ENCODE assay signal across 8 cellular contexts in genomic region chr1:214280386-214281029, GRCh38. TPM values are rescaled to one million over a fixed set of nuclear protein-coding genes. Genes with fewer than 3 reads are reported as not detected.
A peak's percentile ranks its signal among the peaks of the same experiment; 100 is the strongest.
DNase-seq lines count a peak whose midpoint lies in the region; ATAC-seq, FAIRE-seq and TF ChIP-seq lines count a peak whose summit lies in the region.

No MANE protein-coding gene starts in this region.

- WGBS in smooth muscle cell (ENCODE audit: low lambda C conversion rate): 2% methylated on average over 39 of the region's 44 CpGs

- H3K4me3 ChIP-seq in PC-9 (peak overlapping the region; percentile 81), breast epithelium (peak overlapping the region; percentile 84 to 96 (median 90)), kidney (ENCODE audit: low read length in 2 of 2) (peak overlapping the region; percentile 60 to 89), smooth muscle cell (peak overlapping the region; percentile 98)

- H4K20me1 ChIP-seq in PC-9 (ENCODE audit: insufficient read depth): no peaks in the 10 kb centered on the region
- H4K20me1 ChIP-seq in smooth muscle cell (ENCODE audit: low read depth): no peaks in the 10 kb centered on the region

- H3K9ac ChIP-seq in kidney (ENCODE audit: low read length in 2 of 2) (peak overlapping the region; percentile 74 to 88), smooth muscle cell (ENCODE audit: low read depth) (peak overlapping the region; percentile 60)

- peak overlapping the region; percentile 71 for H3K27ac ChIP-seq in PC-9
- peak overlapping the region; percentile 88 for H3K27ac ChIP-seq in breast epithelium
- H3K27ac ChIP-seq in kidney (ENCODE audit: low read depth in 2 of 2, low read length in 2 of 2): peak overlapping the region; percentile 29 to 83
- H3K27ac ChIP-seq in smooth muscle cell (ENCODE audit: low read depth): peak overlapping the region; percentile 47

- ATAC-seq in GM19452 (IDR thresholded peaks at IDR 0.05; ENCODE audit: unreplicated experiment) (peak; percentile 55), HG03442 (IDR thresholded peaks at IDR 0.05; ENCODE audit: unreplicated experiment) (peak; percentile 11)

- POLR2A ChIA-PET in PC-9 (lab: Charles Lee; ENCODE audit: unreplicated experiment): interaction anchor here (0.6 kb wide), 1 partner anchor 1419 kb away, joined by 6 read pairs; no protein-coding TSS in a partner anchor

- TF ChIP-seq CTCF in PC-9 (conservative IDR thresholded peaks at IDR 0.05): no peak
- no peak for TF ChIP-seq CTCF in breast epithelium (IDR thresholded peaks at IDR 0.05)
- no peak for TF ChIP-seq CTCF in kidney (IDR thresholded peaks at IDR 0.05; ENCODE audit: borderline replicate concordance, extremely low read depth, insufficient read depth)
- TF ChIP-seq CTCF in smooth muscle cell (IDR thresholded peaks at IDR 0.05; ENCODE audit: borderline replicate concordance, insufficient read depth, poor library complexity, severe bottlenecking): no peak

- H3F3A ChIP-seq in PC-9 (ENCODE audit: insufficient read depth, low read depth) (no peaks in the 10 kb centered on the region), smooth muscle cell (ENCODE audit: low read depth) (peaks cover 19% of the 10 kb centered on the region)

- H3K27me3 ChIP-seq in PC-9 (ENCODE audit: insufficient read depth, low read depth) (no peaks in the 10 kb centered on the region), breast epithelium (no peaks in the 10 kb centered on the region), smooth muscle cell (ENCODE audit: low read depth) (no peaks in the 10 kb centered on the region)

- BruUV-seq in PC-9 (replicated peaks; lab: Mats Ljungman, UMichigan): TSS peak; percentile 80

- CTCF ChIA-PET in PC-9 (lab: Charles Lee): no interaction called here

- intact Hi-C loops in PC-9 (cut with micrococcal nuclease; ENCODE audit: unreplicated experiment) (loop anchor here (1.0 to 5.0 kb wide), 3 partner anchors 17 to 64 kb away; no protein-coding TSS in a partner anchor), breast epithelium (cut with DNase I; ENCODE audit: low total_unique reads) (no loop called here), kidney (cut with DNase I) (no loop called here)

- H3K4me2 ChIP-seq in PC-9 (peak overlapping the region; percentile 78), smooth muscle cell (peak overlapping the region; percentile 96)

- H3K9me2 ChIP-seq in PC-9 (ENCODE audit: insufficient read depth): no peaks in the 10 kb centered on the region

- peak; percentile 28 for DNase-seq in DMS79 treated with DMSO at 0.1 percent for 48 hours (lab: John Stamatoyannopoulos, UW)
- peak; percentile 29 to 45 for DNase-seq in PC-9
- no peak for DNase-seq in breast epithelium (ENCODE audit: low spot score in 2 of 2)
- DNase-seq in kidney: peak; percentile 82
- DNase-seq in smooth muscle cell (lab: John Stamatoyannopoulos, UW; ENCODE audit: unreplicated experiment): no peak
- no peak for DNase-seq in NK-92 treated with Interleukin-12 subunit alpha and Interleukin-12 subunit beta, amount 100 ng/mL, for 24 hours (lab: John Stamatoyannopoulos, UW)

- no peak for TF ChIP-seq POLR2A in breast epithelium (IDR thresholded peaks at IDR 0.05)

- H2AFZ ChIP-seq in PC-9: peak overlapping the region; percentile 87
- peak overlapping the region; percentile 89 for H2AFZ ChIP-seq in smooth muscle cell (ENCODE audit: low read depth)

- H3K79me2 ChIP-seq in PC-9 (ENCODE audit: low read depth) (peaks cover 37% of the 10 kb centered on the region), smooth muscle cell (ENCODE audit: low read depth) (peaks cover 16% of the 10 kb centered on the region)

- H3K4me1 ChIP-seq in PC-9 (replicated peaks; ENCODE audit: insufficient read depth) (peaks cover 33% of the 10 kb centered on the region), breast epithelium (peaks cover 0 to 7% of the 10 kb centered on the region in 2 donors), kidney (ENCODE audit: control insufficient read depth in 1 of 2, insufficient read depth in 1 of 2, low read depth in 1 of 2, low read length in 2 of 2) (peaks cover 3 to 4% of the 10 kb centered on the region in 2 donors), smooth muscle cell (ENCODE audit: low read depth) (peaks cover 17% of the 10 kb centered on the region)

- no peaks in the 10 kb centered on the region for H3K9me3 ChIP-seq in PC-9 (ENCODE audit: insufficient read depth, low read depth)
- no peaks in the 10 kb centered on the region for H3K9me3 ChIP-seq in breast epithelium
- H3K9me3 ChIP-seq in kidney (ENCODE audit: control insufficient read depth in 1 of 2, low read length in 2 of 2): no peaks in the 10 kb centered on the region
- H3K9me3 ChIP-seq in smooth muscle cell (replicated peaks; ENCODE audit: low read depth): no peaks in the 10 kb centered on the region

- H3K36me3 ChIP-seq in PC-9 (ENCODE audit: low read depth): no peaks in the 10 kb centered on the region
- no peaks in the 10 kb centered on the region for H3K36me3 ChIP-seq in breast epithelium
- no peaks in the 10 kb centered on the region for H3K36me3 ChIP-seq in kidney (ENCODE audit: control insufficient read depth in 1 of 2, insufficient read depth in 2 of 2, low read length in 2 of 2)
- H3K36me3 ChIP-seq in smooth muscle cell (ENCODE audit: low read depth): no peaks in the 10 kb centered on the region

- no peak for FAIRE-seq in kidney (lab: Jason Lieb, UNC)

RNA-seq across cellular contexts. Expression of gene SMYD2, which starts 0.5 kb away (rescaled TPM):
- total RNA-seq in PC-9 (2021) (36.4 and 41.2 TPM in 2 replicates), breast epithelium (10 to 100 TPM; 30.9 to 37.3 (median 37.0) TPM), kidney (42.9 TPM), smooth muscle cell (39.7 and 43.3 TPM in 2 replicates)
- polyA plus RNA-seq in kidney (ENCODE audit: insufficient read depth, low read depth, low replicate concordance) (28.9 TPM), smooth muscle cell (31.1 and 35.4 TPM in 2 replicates)

Comparison
In these comparisons a context has a peak if more than half of its experiments do, and no peak if none do; other contexts are left out.
1. DNase-seq: peak in DMS79 treated with DMSO at 0.1 percent for 48 hours (single experiment), PC-9 (2 of 2) and kidney (single experiment); none in breast epithelium (0 of 2), smooth muscle cell (single experiment) and NK-92 treated with Interleukin-12 subunit alpha and Interleukin-12 subunit beta, amount 100 ng/mL, for 24 hours (single experiment).
2. Peak in every context shown above with its lines, with median percentiles within 50 percentile points of each other: H3K27ac ChIP-seq and H3K4me3 ChIP-seq.